Comparison of ENCODE assay signal across 8 cellular contexts in genomic region chr3:138068579-138069174, GRCh38. TPM values are rescaled to one million over a fixed set of nuclear protein-coding genes. Genes with fewer than 3 reads are reported as not detected.
DNase-seq lines count a peak whose midpoint lies in the region; ATAC-seq and TF ChIP-seq lines count a peak whose summit lies in the region.

No MANE protein-coding gene starts in this region.

- no peaks in the 10 kb centered on the region for H3K4me1 Mint-ChIP-seq in activated B cell treated with CpG ODN at 0.5 μM for 24 hours

- H3K4me3 ChIP-seq in cardiac fibroblast (replicated peaks in 1 of 2; ENCODE audit: low read depth in 2 of 2, low read length in 2 of 2): no peak overlapping the region
- H3K4me3 ChIP-seq in kidney epithelial cell (ENCODE audit: low read depth, low read length): no peak overlapping the region

- POLR2A ChIA-PET in activated B cell treated with CpG ODN at 0.5 μM for 24 hours (lab: Charles Lee): no interaction called here

- H3K27me3 ChIP-seq in kidney epithelial cell (ENCODE audit: control insufficient read depth, insufficient read depth, low read length): no peaks in the 10 kb centered on the region

- DNase-seq in AG08396 (ENCODE audit: low spot score): peak; percentile 86
- DNase-seq in NCI-H2107 (lab: John Stamatoyannopoulos, UW): peak; percentile 56
- DNase-seq in activated B cell treated with CpG ODN at 0.5 μM for 24 hours: peak; percentile 50
- DNase-seq in cardiac fibroblast (ENCODE audit: low read depth in 2 of 2): peak; percentile 85 to 87
- DNase-seq in kidney epithelial cell (ENCODE audit: low read depth): no peak
- peak; percentile 80 for DNase-seq in stimulated activated CD4-positive, alpha-beta T cell treated with anti-CD3 and anti-CD28 coated beads, Interleukin-2, amount 100 ng/mL, for 48 hours

- peaks cover 23% of the 10 kb centered on the region for H3K27me3 Mint-ChIP-seq in activated B cell treated with CpG ODN at 0.5 μM for 24 hours

- TF ChIP-seq CTCF in activated B cell treated with CpG ODN at 0.5 μM for 24 hours (IDR thresholded peaks at IDR 0.05) (peak; percentile 27), cardiac fibroblast (IDR thresholded peaks at IDR 0.05; ENCODE audit: low read depth, low read length) (peak; percentile 100), kidney epithelial cell (IDR thresholded peaks at IDR 0.05; ENCODE audit: insufficient read depth, low read length, poor library complexity, severe bottlenecking) (peak; percentile 98)

- intact Hi-C loops in activated B cell treated with CpG ODN at 0.5 μM for 24 hours (cut with micrococcal nuclease): loop anchor here (1.0 kb wide), 1 partner anchor 51 kb away; no protein-coding TSS in a partner anchor

- CTCF ChIA-PET in activated B cell treated with CpG ODN at 0.5 μM for 24 hours (lab: Charles Lee): interaction anchor here (1.0 to 3.2 kb wide), 4 partner anchors 12 to 50 kb away, joined by 3 to 12 read pairs (median 6); no protein-coding TSS in a partner anchor

- no peak overlapping the region for H3K27ac Mint-ChIP-seq in activated B cell treated with CpG ODN at 0.5 μM for 24 hours

- ATAC-seq in GM18517 (IDR thresholded peaks at IDR 0.05; ENCODE audit: unreplicated experiment): peak; percentile 88
- peak; percentile 48 for ATAC-seq in HG02981 (IDR thresholded peaks at IDR 0.05; ENCODE audit: unreplicated experiment)
- peak; percentile 75 for ATAC-seq in activated B cell treated with CpG ODN at 0.5 μM for 24 hours (ENCODE audit: low read depth)

- H3K4me3 Mint-ChIP-seq in activated B cell treated with CpG ODN at 0.5 μM for 24 hours: no peak overlapping the region

- H3K36me3 ChIP-seq in kidney epithelial cell (ENCODE audit: control insufficient read depth, insufficient read depth, low read length): peaks cover 3% of the 10 kb centered on the region

- H3K36me3 Mint-ChIP-seq in activated B cell treated with CpG ODN at 0.5 μM for 24 hours (ENCODE audit: low read depth): no peaks in the 10 kb centered on the region

- no peaks in the 10 kb centered on the region for H3K9me3 Mint-ChIP-seq in activated B cell treated with CpG ODN at 0.5 μM for 24 hours

RNA-seq across cellular contexts. Expression of gene DZIP1L, which starts 46.7 kb away (rescaled TPM):
- total RNA-seq in activated B cell treated with CpG ODN at 0.5 μM for 24 hours (not detected in 2 replicates), kidney epithelial cell (6.6 and 9.2 TPM in 2 replicates)

RNA-seq across cellular contexts. Expression of gene CLDN18, which starts 58.7 kb away (rescaled TPM):
- total RNA-seq in activated B cell treated with CpG ODN at 0.5 μM for 24 hours (not detected in 2 replicates), kidney epithelial cell (not detected in 2 replicates)

Comparison
In these comparisons a context has a peak if more than half of its experiments do, and no peak if none do; other contexts are left out.
1. CTCF ChIP-seq: peak in every context shown above with its lines; median percentile 100 in cardiac fibroblast; 98 in kidney epithelial cell; 27 in activated B cell treated with CpG ODN at 0.5 μM for 24 hours.